ENCODE assay signal across 1 cellular context in the genomic region with DNA sequence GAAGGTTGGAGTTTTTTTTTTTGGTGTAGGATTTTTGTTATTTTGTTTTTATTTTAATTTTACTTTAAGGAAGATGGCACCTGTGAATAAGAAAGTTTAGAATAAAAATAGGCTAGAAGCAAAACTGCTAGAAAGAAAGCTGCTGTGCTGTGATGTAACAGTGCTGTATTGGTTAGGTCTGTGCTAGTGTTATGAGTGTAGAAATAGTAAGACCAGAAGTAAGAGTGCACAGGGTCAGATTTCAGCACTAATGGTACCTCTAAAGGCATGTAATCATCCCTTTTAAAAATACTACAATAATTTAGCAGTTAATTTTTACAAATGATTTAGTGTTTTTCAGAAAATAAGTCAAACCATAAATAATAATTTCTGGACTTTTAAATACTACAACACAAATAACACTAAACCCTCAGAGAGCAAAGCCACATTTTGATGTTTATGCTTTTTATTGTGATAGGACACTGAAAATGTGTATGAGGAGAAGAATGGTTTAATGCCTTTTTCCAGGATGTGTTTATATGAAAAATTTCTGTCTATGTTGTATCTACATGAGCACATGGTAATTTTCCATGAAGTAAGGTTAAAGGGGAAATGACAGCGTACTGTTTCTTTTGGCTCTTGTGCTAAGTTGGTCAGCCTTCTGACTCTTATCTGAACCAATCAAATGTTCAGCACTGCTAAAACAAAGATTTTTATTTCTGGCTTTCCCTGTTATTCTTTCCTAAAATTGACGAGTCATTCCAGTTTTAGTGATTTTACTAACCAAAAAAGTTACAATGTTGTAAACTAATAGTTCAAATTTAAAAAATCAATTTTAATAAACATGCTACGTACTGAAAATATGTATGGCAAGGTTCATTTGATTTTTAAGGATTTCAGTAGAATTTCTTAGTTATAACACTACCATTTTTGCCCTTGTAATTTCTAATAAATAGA.
TF ChIP-seq lines count a peak whose summit lies in the region.

No MANE protein-coding gene starts in this region.

TF ChIP-seq in GM12878, 131 proteins besides CTCF, POLR2A, EP300 and RAD21:
- TF ChIP-seq, protein P1, sequence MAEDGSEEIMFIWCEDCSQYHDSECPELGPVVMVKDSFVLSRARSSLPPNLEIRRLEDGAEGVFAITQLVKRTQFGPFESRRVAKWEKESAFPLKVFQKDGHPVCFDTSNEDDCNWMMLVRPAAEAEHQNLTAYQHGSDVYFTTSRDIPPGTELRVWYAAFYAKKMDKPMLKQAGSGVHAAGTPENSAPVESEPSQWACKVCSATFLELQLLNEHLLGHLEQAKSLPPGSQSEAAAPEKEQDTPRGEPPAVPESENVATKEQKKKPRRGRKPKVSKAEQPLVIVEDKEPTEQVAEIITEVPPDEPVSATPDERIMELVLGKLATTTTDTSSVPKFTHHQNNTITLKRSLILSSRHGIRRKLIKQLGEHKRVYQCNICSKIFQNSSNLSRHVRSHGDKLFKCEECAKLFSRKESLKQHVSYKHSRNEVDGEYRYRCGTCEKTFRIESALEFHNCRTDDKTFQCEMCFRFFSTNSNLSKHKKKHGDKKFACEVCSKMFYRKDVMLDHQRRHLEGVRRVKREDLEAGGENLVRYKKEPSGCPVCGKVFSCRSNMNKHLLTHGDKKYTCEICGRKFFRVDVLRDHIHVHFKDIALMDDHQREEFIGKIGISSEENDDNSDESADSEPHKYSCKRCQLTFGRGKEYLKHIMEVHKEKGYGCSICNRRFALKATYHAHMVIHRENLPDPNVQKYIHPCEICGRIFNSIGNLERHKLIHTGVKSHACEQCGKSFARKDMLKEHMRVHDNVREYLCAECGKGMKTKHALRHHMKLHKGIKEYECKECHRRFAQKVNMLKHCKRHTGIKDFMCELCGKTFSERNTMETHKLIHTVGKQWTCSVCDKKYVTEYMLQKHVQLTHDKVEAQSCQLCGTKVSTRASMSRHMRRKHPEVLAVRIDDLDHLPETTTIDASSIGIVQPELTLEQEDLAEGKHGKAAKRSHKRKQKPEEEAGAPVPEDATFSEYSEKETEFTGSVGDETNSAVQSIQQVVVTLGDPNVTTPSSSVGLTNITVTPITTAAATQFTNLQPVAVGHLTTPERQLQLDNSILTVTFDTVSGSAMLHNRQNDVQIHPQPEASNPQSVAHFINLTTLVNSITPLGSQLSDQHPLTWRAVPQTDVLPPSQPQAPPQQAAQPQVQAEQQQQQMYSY (CRISPR knock-in tag; IDR thresholded peaks at IDR 0.05), result no peak
- TF ChIP-seq, protein P2, sequence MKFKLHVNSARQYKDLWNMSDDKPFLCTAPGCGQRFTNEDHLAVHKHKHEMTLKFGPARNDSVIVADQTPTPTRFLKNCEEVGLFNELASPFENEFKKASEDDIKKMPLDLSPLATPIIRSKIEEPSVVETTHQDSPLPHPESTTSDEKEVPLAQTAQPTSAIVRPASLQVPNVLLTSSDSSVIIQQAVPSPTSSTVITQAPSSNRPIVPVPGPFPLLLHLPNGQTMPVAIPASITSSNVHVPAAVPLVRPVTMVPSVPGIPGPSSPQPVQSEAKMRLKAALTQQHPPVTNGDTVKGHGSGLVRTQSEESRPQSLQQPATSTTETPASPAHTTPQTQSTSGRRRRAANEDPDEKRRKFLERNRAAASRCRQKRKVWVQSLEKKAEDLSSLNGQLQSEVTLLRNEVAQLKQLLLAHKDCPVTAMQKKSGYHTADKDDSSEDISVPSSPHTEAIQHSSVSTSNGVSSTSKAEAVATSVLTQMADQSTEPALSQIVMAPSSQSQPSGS (IDR thresholded peaks at IDR 0.05; ENCODE audit: low read length), result 0 out of 2 replicates have a peak, but pooled peaks have one; percentile 27
- TF ChIP-seq JUNB (IDR thresholded peaks at IDR 0.05) (peak; percentile 97), IRF4 (IDR thresholded peaks at IDR 0.05; ENCODE audit: low read depth, low read length) (peak; percentile 89; the same call in 1 of the 2 replicates), SREBF2 (IDR thresholded peaks at IDR 0.05; ENCODE audit: low read length) (no peak), MTA3 (IDR thresholded peaks at IDR 0.05; ENCODE audit: borderline replicate concordance, low read length) (no peak), PAX5 (IDR thresholded peaks at IDR 0.05; ENCODE audit: borderline replicate concordance, low read depth, low read length) (0 out of 2 replicates have a peak, but pooled peaks have one; percentile 21), JUND (IDR thresholded peaks at IDR 0.05; ENCODE audit: low read depth, low read length) (0 out of 2 replicates have a peak, but pooled peaks have one; percentile 61), CREB1 (IDR thresholded peaks at IDR 0.05; ENCODE audit: low read depth) (0 out of 2 replicates have a peak, but pooled peaks have one; percentile 42), MEF2A (IDR thresholded peaks at IDR 0.05; ENCODE audit: insufficient read depth, low read depth, low read length) (peak; percentile 71; the same call in 1 of the 2 replicates), SRF (IDR thresholded peaks at IDR 0.05; ENCODE audit: low read depth in 2 of 2, low read length in 2 of 2) (no peak), NFIC (IDR thresholded peaks at IDR 0.05; ENCODE audit: low read depth, low read length) (peak; percentile 68; the same call in 1 of the 2 replicates), POLR2AphosphoS2 (IDR thresholded peaks at IDR 0.05; ENCODE audit: low read depth, low read length) (no peak), BCL11A (IDR thresholded peaks at IDR 0.05; ENCODE audit: low read depth, low read length) (peak; percentile 90), NBN (IDR thresholded peaks at IDR 0.05) (no peak), SUZ12 (IDR thresholded peaks at IDR 0.05; ENCODE audit: unreplicated experiment) (no peak), TARDBP (IDR thresholded peaks at IDR 0.05; ENCODE audit: borderline replicate concordance) (no peak), HDAC6 (IDR thresholded peaks at IDR 0.05; ENCODE audit: unreplicated experiment) (no peak), NR2C1 (IDR thresholded peaks at IDR 0.05) (no peak), FOXM1 (IDR thresholded peaks at IDR 0.05; ENCODE audit: low read depth, low read length) (0 out of 2 replicates have a peak, but pooled peaks have one; percentile 51), RUNX3 (IDR thresholded peaks at IDR 0.05; ENCODE audit: low read length) (peak; percentile 59), CREM (IDR thresholded peaks at IDR 0.05; ENCODE audit: low read depth) (peak; percentile 71), NR2F1 (conservative IDR thresholded peaks at IDR 0.05) (peak; percentile 95), ETV6 (conservative IDR thresholded peaks at IDR 0.05 in 1 of 2, IDR thresholded peaks at IDR 0.05 in 1 of 2; ENCODE audit: borderline replicate concordance in 1 of 2, low read depth in 1 of 2) (peak in 1 of 2 experiments; percentile 17; a peak in 1 of 4 replicates), ATF7 (IDR thresholded peaks at IDR 0.05; ENCODE audit: low read depth) (peak; percentile 33; the same call in 1 of the 2 replicates), HDAC2 (IDR thresholded peaks at IDR 0.05) (no peak), CEBPB (IDR thresholded peaks at IDR 0.05; ENCODE audit: borderline replicate concordance in 1 of 2, low read depth in 2 of 2, low read length in 2 of 2) (0 out of 4 replicates have a peak, but pooled peaks of 1 of the 2 experiments have one; percentile 37)
- TF ChIP-seq, protein P3, sequence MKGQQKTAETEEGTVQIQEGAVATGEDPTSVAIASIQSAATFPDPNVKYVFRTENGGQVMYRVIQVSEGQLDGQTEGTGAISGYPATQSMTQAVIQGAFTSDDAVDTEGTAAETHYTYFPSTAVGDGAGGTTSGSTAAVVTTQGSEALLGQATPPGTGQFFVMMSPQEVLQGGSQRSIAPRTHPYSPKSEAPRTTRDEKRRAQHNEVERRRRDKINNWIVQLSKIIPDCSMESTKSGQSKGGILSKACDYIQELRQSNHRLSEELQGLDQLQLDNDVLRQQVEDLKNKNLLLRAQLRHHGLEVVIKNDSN (IDR thresholded peaks at IDR 0.05; ENCODE audit: borderline replicate concordance, extremely low read length, insufficient read depth, low read depth, low read length), result no peak
